Comparison of ENCODE assay signal across 9 cellular contexts in genomic region chr19:38559428-38560401, GRCh38. TPM values are rescaled to one million over a fixed set of nuclear protein-coding genes. Genes with fewer than 3 reads are reported as not detected.
A peak's percentile ranks its signal among the peaks of the same experiment; 100 is the strongest.
DNase-seq lines count a peak whose midpoint lies in the region; ATAC-seq lines count a peak whose summit lies in the region.
"Had no signal": no experiment of that assay in that cellular context is flagged by ENCODE, and none has a peak within 500 bp of the region (broad histone marks: within the 10 kb centered on the region; RNA-seq: fewer than 3 reads in every experiment).

No MANE protein-coding gene starts in this region.

- H3K27ac Mint-ChIP-seq in activated CD4-positive, alpha-beta T cell treated with anti-CD3 and anti-CD28 coated beads, Interleukin-2, amount 10 ng/mL, durations not matched to agents 24 days and 14 days: peak overlapping the region; percentile 76
- peak overlapping the region; percentile 86 for H3K27ac Mint-ChIP-seq in activated CD4-positive, alpha-beta T cell treated with anti-CD3 and anti-CD28 coated beads, Interleukin-2, amount 10 ng/mL, durations not matched to agents 7 days and 5 days
- H3K27ac Mint-ChIP-seq in naive thymus-derived CD4-positive, alpha-beta T cell: peak overlapping the region in 1 of 9 donors; percentile 80

- no peaks in the 10 kb centered on the region for H3K27me3 ChIP-seq in naive thymus-derived CD4-positive, alpha-beta T cell (ENCODE audit: control insufficient read depth in 2 of 2, insufficient read depth in 2 of 2, low read length in 2 of 2)

- DNase-seq in activated CD4-positive, alpha-beta T cell treated with anti-CD3 and anti-CD28 coated beads, Interleukin-2, amount 10 ng/mL, durations not matched to agents 24 days and 14 days: peak; percentile 78
- no peak for DNase-seq in activated CD4-positive, alpha-beta T cell treated with anti-CD3 and anti-CD28 coated beads, Interleukin-2, amount 50 U/mL, for 1 hour
- peak; percentile 49 for DNase-seq in activated CD4-positive, alpha-beta T cell treated with anti-CD3 and anti-CD28 coated beads, Interleukin-2, amount 10 ng/mL, durations not matched to agents 7 days and 5 days
- no peak for DNase-seq in naive thymus-derived CD4-positive, alpha-beta T cell
- DNase-seq in AG08396 (ENCODE audit: low spot score) (no peak), NCI-H526 (lab: John Stamatoyannopoulos, UW) (no peak), HCEC 1CT (no peak)

- no peak overlapping the region for H3K27ac ChIP-seq in naive thymus-derived CD4-positive, alpha-beta T cell (ENCODE audit: low read depth, low read length)

- peaks cover 23% of the 10 kb centered on the region for H3K27me3 Mint-ChIP-seq in activated CD4-positive, alpha-beta T cell treated with anti-CD3 and anti-CD28 coated beads, Interleukin-2, amount 10 ng/mL, durations not matched to agents 24 days and 14 days
- H3K27me3 Mint-ChIP-seq in activated CD4-positive, alpha-beta T cell treated with anti-CD3 and anti-CD28 coated beads, Interleukin-2, amount 10 ng/mL, durations not matched to agents 7 days and 5 days: peaks cover 32% of the 10 kb centered on the region
- peaks cover 11 to 25% (median 13%) of the 10 kb centered on the region in 5 donors for H3K27me3 Mint-ChIP-seq in naive thymus-derived CD4-positive, alpha-beta T cell

- H3K4me3 ChIP-seq in naive thymus-derived CD4-positive, alpha-beta T cell (ENCODE audit: low read length): no peak overlapping the region
- H3K4me3 ChIP-seq: lung had no signal

- no peaks in the 10 kb centered on the region for H3K36me3 ChIP-seq in naive thymus-derived CD4-positive, alpha-beta T cell (ENCODE audit: control insufficient read depth in 2 of 3, insufficient read depth in 3 of 3, low read length in 3 of 3)

- H3K4me3 Mint-ChIP-seq in activated CD4-positive, alpha-beta T cell treated with anti-CD3 and anti-CD28 coated beads, Interleukin-2, amount 10 ng/mL, durations not matched to agents 24 days and 14 days: peak overlapping the region; percentile 65
- H3K4me3 Mint-ChIP-seq in activated CD4-positive, alpha-beta T cell treated with anti-CD3 and anti-CD28 coated beads, Interleukin-2, amount 10 ng/mL, durations not matched to agents 7 days and 5 days: peak overlapping the region; percentile 22
- peak overlapping the region in 1 of 10 donors; percentile 71 for H3K4me3 Mint-ChIP-seq in naive thymus-derived CD4-positive, alpha-beta T cell

- no peaks in the 10 kb centered on the region for H3K9me3 ChIP-seq in naive thymus-derived CD4-positive, alpha-beta T cell (ENCODE audit: control insufficient read depth in 2 of 3, low read length in 3 of 3)

- POLR2A ChIA-PET in activated CD4-positive, alpha-beta T cell treated with anti-CD3 and anti-CD28 coated beads, Interleukin-2, amount 10 ng/mL, durations not matched to agents 7 days and 5 days (lab: Charles Lee): no interaction called here
- POLR2A ChIA-PET in naive thymus-derived CD4-positive, alpha-beta T cell (lab: Charles Lee): no interaction called here

- H3K4me1 Mint-ChIP-seq in activated CD4-positive, alpha-beta T cell treated with anti-CD3 and anti-CD28 coated beads, Interleukin-2, amount 10 ng/mL, durations not matched to agents 24 days and 14 days: peaks cover 38% of the 10 kb centered on the region
- peaks cover 47% of the 10 kb centered on the region for H3K4me1 Mint-ChIP-seq in activated CD4-positive, alpha-beta T cell treated with anti-CD3 and anti-CD28 coated beads, Interleukin-2, amount 10 ng/mL, durations not matched to agents 7 days and 5 days
- peaks cover 2 to 44% (median 7%) of the 10 kb centered on the region in 7 donors for H3K4me1 Mint-ChIP-seq in naive thymus-derived CD4-positive, alpha-beta T cell

- peak; percentile 60 for ATAC-seq in HG02943 (IDR thresholded peaks at IDR 0.05; ENCODE audit: low read depth, unreplicated experiment)
- peak; percentile 71 for ATAC-seq in naive thymus-derived CD4-positive, alpha-beta T cell

- intact Hi-C loops in activated CD4-positive, alpha-beta T cell treated with anti-CD3 and anti-CD28 coated beads, Interleukin-2, amount 10 ng/mL, durations not matched to agents 24 days and 14 days (cut with micrococcal nuclease): loop anchor here (1.0 to 2.0 kb wide), 2 partner anchors 8 to 59 kb away; partner anchors contain the start of gene EIF3K
- intact Hi-C loops in naive thymus-derived CD4-positive, alpha-beta T cell (cut with micrococcal nuclease): loop anchor here in 1 of 2 donors (5.0 kb wide), 2 partner anchors 58 to 78 kb away; partner anchors contain the start of genes EIF3K and MAP4K1

- H3K9me3 Mint-ChIP-seq in activated CD4-positive, alpha-beta T cell treated with anti-CD3 and anti-CD28 coated beads, Interleukin-2, amount 10 ng/mL, durations not matched to agents 24 days and 14 days: no peaks in the 10 kb centered on the region
- H3K9me3 Mint-ChIP-seq in activated CD4-positive, alpha-beta T cell treated with anti-CD3 and anti-CD28 coated beads, Interleukin-2, amount 10 ng/mL, durations not matched to agents 7 days and 5 days: no peaks in the 10 kb centered on the region
- peaks cover 0 to 3% (median 0%) of the 10 kb centered on the region in 11 donors for H3K9me3 Mint-ChIP-seq in naive thymus-derived CD4-positive, alpha-beta T cell

- CTCF ChIA-PET in activated CD4-positive, alpha-beta T cell treated with anti-CD3 and anti-CD28 coated beads, Interleukin-2, amount 10 ng/mL, durations not matched to agents 7 days and 5 days (lab: Charles Lee): interaction anchor here (1.1 to 2.1 kb wide), 2 partner anchors 10 to 106 kb away, joined by 3 to 4 read pairs; no protein-coding TSS in a partner anchor
- CTCF ChIA-PET in naive thymus-derived CD4-positive, alpha-beta T cell (lab: Charles Lee): no interaction called here

- peaks cover 3% of the 10 kb centered on the region for H3K36me3 Mint-ChIP-seq in activated CD4-positive, alpha-beta T cell treated with anti-CD3 and anti-CD28 coated beads, Interleukin-2, amount 10 ng/mL, durations not matched to agents 24 days and 14 days (ENCODE audit: low read depth)
- no peaks in the 10 kb centered on the region for H3K36me3 Mint-ChIP-seq in activated CD4-positive, alpha-beta T cell treated with anti-CD3 and anti-CD28 coated beads, Interleukin-2, amount 10 ng/mL, durations not matched to agents 7 days and 5 days (ENCODE audit: low read depth)
- no peaks in the 10 kb centered on the region for H3K36me3 Mint-ChIP-seq in naive thymus-derived CD4-positive, alpha-beta T cell

- peaks cover 0 to 49% of the 10 kb centered on the region in 2 donors for H3K4me1 ChIP-seq in naive thymus-derived CD4-positive, alpha-beta T cell (ENCODE audit: control insufficient read depth in 2 of 2, insufficient read depth in 2 of 2, low read length in 2 of 2)

RNA-seq across cellular contexts. Expression of gene MAP4K1, which starts 58.0 kb away (rescaled TPM):
- total RNA-seq in activated CD4-positive, alpha-beta T cell treated with anti-CD3 and anti-CD28 coated beads, Interleukin-2, amount 10 ng/mL, durations not matched to agents 24 days and 14 days: 156 and 172 TPM in 2 replicates
- total RNA-seq in activated CD4-positive, alpha-beta T cell treated with anti-CD3 and anti-CD28 coated beads, Interleukin-2, amount 10 ng/mL, durations not matched to agents 7 days and 5 days: 100 to 1,000 TPM; 282 to 313 TPM
- 100 to 1,000 TPM; 200 to 287 (median 235) TPM for total RNA-seq in naive thymus-derived CD4-positive, alpha-beta T cell
- polyA plus RNA-seq in naive thymus-derived CD4-positive, alpha-beta T cell: 100 to 1,000 TPM in 1 of 2 donors, 10 to 100 TPM in 1; 79.0 to 120 TPM

RNA-seq across cellular contexts. Expression of gene EIF3K, which starts 59.3 kb away (rescaled TPM):
- 321 and 322 TPM in 2 replicates for total RNA-seq in activated CD4-positive, alpha-beta T cell treated with anti-CD3 and anti-CD28 coated beads, Interleukin-2, amount 10 ng/mL, durations not matched to agents 24 days and 14 days
- 100 to 1,000 TPM; 309 to 318 TPM for total RNA-seq in activated CD4-positive, alpha-beta T cell treated with anti-CD3 and anti-CD28 coated beads, Interleukin-2, amount 10 ng/mL, durations not matched to agents 7 days and 5 days
- 100 to 1,000 TPM; 294 to 405 (median 337) TPM for total RNA-seq in naive thymus-derived CD4-positive, alpha-beta T cell
- 100 to 1,000 TPM; 424 to 437 TPM for polyA plus RNA-seq in naive thymus-derived CD4-positive, alpha-beta T cell

Comparison
In these comparisons a context has a peak if more than half of its experiments do, and no peak if none do; other contexts are left out.
1. DNase-seq: peak in activated CD4-positive, alpha-beta T cell treated with anti-CD3 and anti-CD28 coated beads, Interleukin-2, amount 10 ng/mL, durations not matched to agents 24 days and 14 days (single experiment) and activated CD4-positive, alpha-beta T cell treated with anti-CD3 and anti-CD28 coated beads, Interleukin-2, amount 10 ng/mL, durations not matched to agents 7 days and 5 days (single experiment); none in activated CD4-positive, alpha-beta T cell treated with anti-CD3 and anti-CD28 coated beads, Interleukin-2, amount 50 U/mL, for 1 hour (single experiment), naive thymus-derived CD4-positive, alpha-beta T cell (0 of 9), AG08396 (single experiment), NCI-H526 (0 of 2) and HCEC 1CT (single experiment).